Comparison of ENCODE assay signal across 21 cellular contexts in genomic region chr9:21943464-21943863, GRCh38. TPM values are rescaled to one million over a fixed set of nuclear protein-coding genes. Genes with fewer than 3 reads are reported as not detected.
DNase-seq lines count a peak whose midpoint lies in the region; ATAC-seq lines count a peak whose summit lies in the region.
"Had no signal": no experiment of that assay in that cellular context is flagged by ENCODE, and none has a peak within 500 bp of the region (broad histone marks: within the 10 kb centered on the region; RNA-seq: fewer than 3 reads in every experiment).

No MANE protein-coding gene starts in this region.

- no peaks in the 10 kb centered on the region for H3K9me3 Mint-ChIP-seq in stimulated activated memory B cell treated with anti-CD40 and anti-IgM and Interleukin-4, amounts not matched to agents 10 μg/mL and 1 μg/mL and 100 μg/mL, for 72 hours

- peaks cover 54% of the 10 kb centered on the region for H3K27me3 Mint-ChIP-seq in stimulated activated memory B cell treated with anti-CD40 and anti-IgM and Interleukin-4, amounts not matched to agents 10 μg/mL and 1 μg/mL and 100 μg/mL, for 72 hours

- DNase-seq in A172 (ENCODE audit: low spot score) = no peak
- no peak for DNase-seq in NCI-H69 (lab: John Stamatoyannopoulos, UW)
- DNase-seq: C1 segment of cervical spinal cord; Caco-2; CD4-positive, alpha-beta memory T cell; H9; NCI-H1048; NCI-H1417; NCI-H1694; NCI-H2029 treated with DMSO at 0.1 percent for 48 hours; NCI-H446 treated with DMSO at 0.1 percent for 48 hours; NCI-H526; Right ventricle myocardium superior; RPMI8226 had no signal

- no peaks in the 10 kb centered on the region for H3K4me1 Mint-ChIP-seq in stimulated activated memory B cell treated with anti-CD40 and anti-IgM and Interleukin-4, amounts not matched to agents 10 μg/mL and 1 μg/mL and 100 μg/mL, for 72 hours
- H3K4me1 Mint-ChIP-seq: CD4-positive, alpha-beta memory T cell; GM23338; H9 had no signal

- H3K27ac Mint-ChIP-seq in stimulated activated memory B cell treated with anti-CD40 and anti-IgM and Interleukin-4, amounts not matched to agents 10 μg/mL and 1 μg/mL and 100 μg/mL, for 72 hours = no peak overlapping the region
- H3K27ac Mint-ChIP-seq: CD4-positive, alpha-beta memory T cell; GM23338; H9 had no signal

- H3K36me3 Mint-ChIP-seq in stimulated activated memory B cell treated with anti-CD40 and anti-IgM and Interleukin-4, amounts not matched to agents 10 μg/mL and 1 μg/mL and 100 μg/mL, for 72 hours = no peaks in the 10 kb centered on the region
- H3K36me3 Mint-ChIP-seq: CD4-positive, alpha-beta memory T cell had no signal

- no peak overlapping the region for H3K4me3 Mint-ChIP-seq in stimulated activated memory B cell treated with anti-CD40 and anti-IgM and Interleukin-4, amounts not matched to agents 10 μg/mL and 1 μg/mL and 100 μg/mL, for 72 hours
- H3K4me3 Mint-ChIP-seq: CD4-positive, alpha-beta memory T cell; GM23338; H9 had no signal

- ATAC-seq in GM18511 (IDR thresholded peaks at IDR 0.05; ENCODE audit: unreplicated experiment) (peak; percentile 52), GM21529 (IDR thresholded peaks at IDR 0.05; ENCODE audit: unreplicated experiment) (peak; percentile 66), HG03159 (IDR thresholded peaks at IDR 0.05; ENCODE audit: unreplicated experiment) (peak; percentile 72), GM19397 (IDR thresholded peaks at IDR 0.05; ENCODE audit: unreplicated experiment) (no peak)
- peak; percentile 45 for ATAC-seq in stimulated activated memory B cell treated with anti-CD40 and anti-IgM and Interleukin-4, amounts not matched to agents 10 μg/mL and 1 μg/mL and 100 μg/mL, for 72 hours
- ATAC-seq: A549, GM23338 had no signal

RNA-seq across cellular contexts. Expression of gene CDKN2A, which starts 50.7 kb away (rescaled TPM):
- not detected in 2 replicates for total RNA-seq in A172 (2014; rRNA removed; shearing (Covaris generic))

RNA-seq across cellular contexts. Expression of gene CDKN2B-AS1, which starts 51.1 kb away (rescaled TPM):
- not detected in 2 replicates for total RNA-seq in A172 (2014; rRNA removed; shearing (Covaris generic))
- total RNA-seq: H9, Right ventricle myocardium superior had no signal
